20 cellular contexts compared by ENCODE assay signal in the genomic region with DNA sequence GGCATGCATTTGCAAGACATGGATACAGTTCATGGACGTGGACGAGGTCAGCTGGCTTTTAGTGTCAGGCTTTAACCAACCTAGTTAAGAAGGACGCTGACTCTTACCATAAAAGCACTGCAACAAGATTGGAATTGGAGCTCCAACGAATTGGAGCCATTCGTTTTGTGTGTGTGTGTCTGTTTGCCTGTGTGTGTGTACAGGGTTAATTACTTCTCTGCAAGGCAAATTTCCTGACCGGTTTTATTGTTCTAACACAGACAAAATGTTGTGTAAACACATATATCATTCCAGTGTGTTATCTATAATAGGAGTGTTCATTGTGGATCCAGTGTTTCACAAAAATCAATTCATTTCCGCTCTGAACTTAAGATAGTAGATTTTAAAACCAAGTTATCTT. TPM values are rescaled to one million over a fixed set of nuclear protein-coding genes. Genes with fewer than 3 reads are reported as not detected.
DNase-seq lines count a peak whose midpoint lies in the region; ATAC-seq and TF ChIP-seq lines count a peak whose summit lies in the region.
"Had no signal": no experiment of that assay in that cellular context is flagged by ENCODE, and none has a peak within 500 bp of the region (broad histone marks: within the 10 kb centered on the region; RNA-seq: fewer than 3 reads in every experiment).

No MANE protein-coding gene starts in this region.

- H2AFZ ChIP-seq in PC-3 (ENCODE audit: low read length), result no peak overlapping the region
- H2AFZ ChIP-seq: GM23248 had no signal

- ATAC-seq in left cardiac atrium (no peak), HG03025 (IDR thresholded peaks at IDR 0.05; ENCODE audit: low FRiP score, unreplicated experiment) (no peak), PC-3 (no peak)
- ATAC-seq: CD8-positive, alpha-beta T cell; SK-N-SH treated with all-trans-retinoic acid at 6 μM for 48 hours had no signal

- DNase-seq in cardiac muscle cell (ENCODE audit: low read depth in 1 of 2, low spot score in 1 of 2), result no peak
- DNase-seq in left cardiac atrium, result no peak
- peak; percentile 26 for DNase-seq in colonic mucosa
- no peak for DNase-seq in nephron progenitor cell
- DNase-seq in DMS153 (lab: John Stamatoyannopoulos, UW), result no peak
- DNase-seq in stimulated activated naive CD4-positive, alpha-beta T cell treated with Interleukin-2 at 50 U/mL for 16 hours (lab: John Stamatoyannopoulos, UW), result no peak
- DNase-seq in PC-3, result no peak
- DNase-seq: CD8-positive, alpha-beta T cell; DND-41; GM23248; Kasumi-1; MM.1S; NCI-H1105; NCI-H187; NCI-H345; NCI-H82; Peyer's patch; Right ventricle myocardium superior had no signal

- H3K9me3 Mint-ChIP-seq in nephron progenitor cell, result peaks cover 6% of the 10 kb centered on the region
- H3K9me3 Mint-ChIP-seq: CD8-positive, alpha-beta T cell had no signal

- no peaks in the 10 kb centered on the region for H3F3A ChIP-seq in PC-3 (ENCODE audit: low read length, unreplicated experiment)

- no peak overlapping the region for H3K4me2 ChIP-seq in PC-3 (ENCODE audit: low read length)

- H3K9ac ChIP-seq in colonic mucosa (ENCODE audit: low read depth in 2 of 2, low read length in 2 of 2), result no peak overlapping the region
- no peak overlapping the region for H3K9ac ChIP-seq in PC-3 (ENCODE audit: low read length)
- H3K9ac ChIP-seq: GM23248 had no signal

- no peak overlapping the region for H3K4me3 Mint-ChIP-seq in nephron progenitor cell
- H3K4me3 Mint-ChIP-seq: CD8-positive, alpha-beta T cell had no signal

- POLR2A ChIA-PET in PC-3 (lab: Charles Lee; ENCODE audit: unreplicated experiment), result interaction anchor here (0.6 kb wide), 1 partner anchor 325 kb away, joined by 4 read pairs; no protein-coding TSS in a partner anchor

- H3K4me1 Mint-ChIP-seq in nephron progenitor cell, result peaks cover 50% of the 10 kb centered on the region

- peaks cover 53% of the 10 kb centered on the region for H3K36me3 Mint-ChIP-seq in nephron progenitor cell (ENCODE audit: low read depth)
- H3K36me3 Mint-ChIP-seq: CD8-positive, alpha-beta T cell had no signal

- CTCF ChIA-PET in PC-3 (lab: Charles Lee), result no interaction called here

- H4K20me1 ChIP-seq in PC-3 (ENCODE audit: low read length), result no peaks in the 10 kb centered on the region

- H3K27me3 ChIP-seq in cardiac muscle cell, result no peaks in the 10 kb centered on the region
- no peaks in the 10 kb centered on the region for H3K27me3 ChIP-seq in colonic mucosa
- no peaks in the 10 kb centered on the region for H3K27me3 ChIP-seq in PC-3 (ENCODE audit: low read length)
- H3K27me3 ChIP-seq: Peyer's patch had no signal

- H3K79me2 ChIP-seq in PC-3 (ENCODE audit: low read length), result peaks cover 92% of the 10 kb centered on the region

- BruUV-seq in PC-3 (replicated peaks; lab: Mats Ljungman, UMichigan), result no TSS peak

- peak overlapping the region; percentile 22 for H3K27ac Mint-ChIP-seq in nephron progenitor cell
- H3K27ac Mint-ChIP-seq: CD8-positive, alpha-beta T cell had no signal

- H3K9me3 ChIP-seq in cardiac muscle cell (ENCODE audit: low read depth), result no peaks in the 10 kb centered on the region
- H3K9me3 ChIP-seq in colonic mucosa, result no peaks in the 10 kb centered on the region
- no peaks in the 10 kb centered on the region for H3K9me3 ChIP-seq in PC-3 (ENCODE audit: low read length)
- H3K9me3 ChIP-seq: Peyer's patch had no signal

- no peaks in the 10 kb centered on the region for H3K27me3 Mint-ChIP-seq in nephron progenitor cell (ENCODE audit: low read depth, poor library complexity)

- H3K4me3 ChIP-seq in cardiac muscle cell (no peak overlapping the region), colonic mucosa (no peak overlapping the region), PC-3 (ENCODE audit: low read length) (no peak overlapping the region)
- H3K4me3 ChIP-seq: GM23248, Peyer's patch had no signal

- intact Hi-C loops in left cardiac atrium (cut with DNase I), result no loop called here
- intact Hi-C loops in colonic mucosa (cut with DNase I), result no loop called here
- intact Hi-C loops in PC-3 (cut with micrococcal nuclease), result no loop called here

- TF ChIP-seq CTCF in cardiac muscle cell (IDR thresholded peaks at IDR 0.05; ENCODE audit: low read depth, low read length) (no peak), colonic mucosa (IDR thresholded peaks at IDR 0.05) (no peak), nephron progenitor cell (IDR thresholded peaks at IDR 0.05) (no peak), PC-3 (conservative IDR thresholded peaks at IDR 0.05; ENCODE audit: low read depth, low read length) (no peak)

- H3K27ac ChIP-seq in cardiac muscle cell, result peak overlapping the region; percentile 11
- H3K27ac ChIP-seq in colonic mucosa, result no peak overlapping the region
- H3K27ac ChIP-seq in PC-3 (ENCODE audit: low read length), result no peak overlapping the region
- H3K27ac ChIP-seq: GM23248, Peyer's patch had no signal

- H3K9me2 ChIP-seq in PC-3 (replicated peaks; ENCODE audit: low read length), result no peaks in the 10 kb centered on the region

- H3K36me3 ChIP-seq in cardiac muscle cell (no peaks in the 10 kb centered on the region), colonic mucosa (no peaks in the 10 kb centered on the region), PC-3 (ENCODE audit: low read depth, low read length) (no peaks in the 10 kb centered on the region)
- H3K36me3 ChIP-seq: Peyer's patch had no signal

- H3K4me1 ChIP-seq in cardiac muscle cell (ENCODE audit: low read depth) (peaks cover 32% of the 10 kb centered on the region), colonic mucosa (no peaks in the 10 kb centered on the region), PC-3 (ENCODE audit: insufficient read depth, low read length) (peaks cover 9% of the 10 kb centered on the region; the same call in 1 of the 2 replicates)

RNA-seq across cellular contexts. Expression of gene ITSN1, which starts 7.9 kb away (rescaled TPM):
- 125 and 139 TPM in 2 replicates for total RNA-seq in cardiac muscle cell
- polyA plus RNA-seq in cardiac muscle cell, result 90.9 and 92.4 TPM in 2 replicates
- 10 to 100 TPM; 59.2 to 75.3 TPM for total RNA-seq in left cardiac atrium
- 10 to 100 TPM; 22.4 to 28.3 TPM for total RNA-seq in colonic mucosa
- total RNA-seq in PC-3 (2014; rRNA removed), result 19.9 and 45.6 TPM in 2 replicates

RNA-seq across cellular contexts. Expression of gene CRYZL1, which starts 8.7 kb away (rescaled TPM):
- total RNA-seq in cardiac muscle cell, result 17.0 and 58.3 TPM in 2 replicates
- polyA plus RNA-seq in cardiac muscle cell, result 58.1 and 79.4 TPM in 2 replicates
- 10 to 100 TPM; 21.6 to 30.6 TPM for total RNA-seq in left cardiac atrium
- 10 to 100 TPM; 31.5 to 36.0 TPM for total RNA-seq in colonic mucosa
- 12.4 and 16.6 TPM in 2 replicates for total RNA-seq in PC-3 (2014; rRNA removed)
